ENCODE assay signal across 26 cellular contexts in genomic region chr10:25101466-25101865, GRCh38.
A peak's percentile ranks its signal among the peaks of the same experiment; 100 is the strongest.
DNase-seq lines count a peak whose midpoint lies in the region; ATAC-seq and TF ChIP-seq lines count a peak whose summit lies in the region.
"Had no signal": no experiment of that assay in that cellular context is flagged by ENCODE, and none has a peak within 500 bp of the region (broad histone marks: within the 10 kb centered on the region; RNA-seq: fewer than 3 reads in every experiment).

No MANE protein-coding gene starts in this region.

- intact Hi-C loops in body of pancreas (cut with DNase I): no loop called here

- no peaks in the 10 kb centered on the region for H3K36me3 Mint-ChIP-seq in GM23338 (ENCODE audit: low read depth)
- H3K36me3 Mint-ChIP-seq in neural progenitor cell: no peaks in the 10 kb centered on the region
- H3K36me3 Mint-ChIP-seq: CD4-positive, alpha-beta memory T cell; T-cell had no signal

- H3F3A ChIP-seq in GM23338 (replicated peaks; ENCODE audit: low read depth): no peaks in the 10 kb centered on the region
- H3F3A ChIP-seq in neural progenitor cell (ENCODE audit: low read depth): no peaks in the 10 kb centered on the region

- H3K36me3 ChIP-seq in GM23338 (ENCODE audit: insufficient read depth) (no peaks in the 10 kb centered on the region), body of pancreas (replicated peaks in 1 of 2; ENCODE audit: insufficient read depth in 1 of 2, low read depth in 2 of 2) (no peaks in the 10 kb centered on the region), neural progenitor cell (no peaks in the 10 kb centered on the region)
- H3K36me3 ChIP-seq: SJSA1 had no signal

- H3K27ac Mint-ChIP-seq in GM23338 (no peak overlapping the region), neural progenitor cell (no peak overlapping the region)
- H3K27ac Mint-ChIP-seq: CD4-positive, alpha-beta memory T cell; H9; T-cell had no signal

- H3K27ac ChIP-seq in GM23338 (ENCODE audit: low read depth) (no peak overlapping the region), body of pancreas (no peak overlapping the region), neural progenitor cell (no peak overlapping the region)
- H3K27ac ChIP-seq: SJSA1 had no signal

- TF ChIP-seq CTCF in GM23338 (conservative IDR thresholded peaks at IDR 0.05; ENCODE audit: low read depth in 2 of 2) (no peak), body of pancreas (IDR thresholded peaks at IDR 0.05) (no peak), neural progenitor cell (IDR thresholded peaks at IDR 0.05) (no peak), foreskin fibroblast (IDR thresholded peaks at IDR 0.05; ENCODE audit: low read depth, low read length) (no peak)

- no peaks in the 10 kb centered on the region for H3K9me2 ChIP-seq in GM23338 (ENCODE audit: insufficient read depth)

- H3K9me3 ChIP-seq in body of pancreas (no peaks in the 10 kb centered on the region), neural progenitor cell (ENCODE audit: low read depth) (no peaks in the 10 kb centered on the region)
- H3K9me3 ChIP-seq: SJSA1 had no signal

- no peak for TF ChIP-seq POLR2A in body of pancreas (IDR thresholded peaks at IDR 0.05)

- no peaks in the 10 kb centered on the region for H3K27me3 ChIP-seq in GM23338 (ENCODE audit: insufficient read depth)
- H3K27me3 ChIP-seq in body of pancreas: no peaks in the 10 kb centered on the region
- no peaks in the 10 kb centered on the region for H3K27me3 ChIP-seq in neural progenitor cell

- H2AFZ ChIP-seq in GM23338 (peak overlapping the region; percentile 66; the same call in 1 of the 2 replicates), neural progenitor cell (replicated peaks) (peak overlapping the region; percentile 5)

- H3K27me3 Mint-ChIP-seq in GM23338 (ENCODE audit: insufficient read depth, low read depth, poor library complexity) (peaks cover 2% of the 10 kb centered on the region), neural progenitor cell (ENCODE audit: insufficient read depth, low read depth) (peaks cover 3% of the 10 kb centered on the region)

- H3K4me1 ChIP-seq in GM23338 (ENCODE audit: insufficient read depth): peaks cover 19% of the 10 kb centered on the region
- peaks cover 3% of the 10 kb centered on the region for H3K4me1 ChIP-seq in body of pancreas
- no peaks in the 10 kb centered on the region for H3K4me1 ChIP-seq in neural progenitor cell
- H3K4me1 ChIP-seq: SJSA1 had no signal

- no peaks in the 10 kb centered on the region for H3K9me3 Mint-ChIP-seq in GM23338
- H3K9me3 Mint-ChIP-seq in neural progenitor cell: no peaks in the 10 kb centered on the region
- H3K9me3 Mint-ChIP-seq: H9, T-cell had no signal

- ATAC-seq in GM23338 (no peak), body of pancreas (peak; percentile 53), GM18502 (IDR thresholded peaks at IDR 0.05; ENCODE audit: poor library complexity, unreplicated experiment) (no peak)
- ATAC-seq: GM12878, PC-3, T-cell had no signal

- WGBS in body of pancreas, 2 donors: 8 to 17% methylated on average over 1 of the region's 1 CpG

- H3K4me2 ChIP-seq in GM23338 (no peak overlapping the region), neural progenitor cell (no peak overlapping the region)

- H3K79me2 ChIP-seq in GM23338 (replicated peaks; ENCODE audit: insufficient read depth) (no peaks in the 10 kb centered on the region), neural progenitor cell (ENCODE audit: low read depth) (no peaks in the 10 kb centered on the region)

- H3K4me1 Mint-ChIP-seq in GM23338 (peaks cover 41% of the 10 kb centered on the region), neural progenitor cell (peaks cover 2% of the 10 kb centered on the region)
- H3K4me1 Mint-ChIP-seq: CD4-positive, alpha-beta memory T cell; T-cell had no signal

- DNase-seq in GM23338 (ENCODE audit: low spot score): no peak
- DNase-seq in NAMALWA (ENCODE audit: low spot score): peak; percentile 7
- DNase-seq in body of pancreas: peak in 2 of 4 donors; percentile 14 to 32
- no peak for DNase-seq in neural progenitor cell (ENCODE audit: low spot score)
- no peak for DNase-seq in foreskin fibroblast
- DNase-seq in NOMO-1 (lab: John Stamatoyannopoulos, UW; ENCODE audit: unreplicated experiment in 2 of 2): no peak
- DNase-seq: C1 segment of cervical spinal cord; CD4-positive, alpha-beta memory T cell; COR-L47; DMS79; EL; GDM1; H9; KG1; NCI-H1092 treated with DMSO at 0.1 percent for 48 hours; NCI-H1436 treated with DMSO at 0.1 percent for 48 hours; NCI-H187 treated with DMSO at 0.1 percent for 48 hours; NCI-H2171 treated with DMSO at 0.1 percent for 48 hours; NCI-H345; NCI-H510A treated with DMSO at 0.1 percent for 48 hours; NCI-H774; PC-3; T-cell had no signal

- no peaks in the 10 kb centered on the region for H4K20me1 ChIP-seq in GM23338 (replicated peaks; ENCODE audit: insufficient read depth)
- no peaks in the 10 kb centered on the region for H4K20me1 ChIP-seq in neural progenitor cell (ENCODE audit: low read depth)

- H3K9ac ChIP-seq in neural progenitor cell: no peak overlapping the region

- H3K4me3 Mint-ChIP-seq in GM23338: no peak overlapping the region
- H3K4me3 Mint-ChIP-seq in neural progenitor cell: no peak overlapping the region
- H3K4me3 Mint-ChIP-seq: CD4-positive, alpha-beta memory T cell; H9; T-cell had no signal

- H3K4me3 ChIP-seq in GM23338: no peak overlapping the region
- H3K4me3 ChIP-seq in body of pancreas: no peak overlapping the region
- no peak overlapping the region for H3K4me3 ChIP-seq in neural progenitor cell
- H3K4me3 ChIP-seq in foreskin fibroblast (ENCODE audit: low read depth in 1 of 2, low read length in 2 of 2): no peak overlapping the region
- H3K4me3 ChIP-seq: GM12878, SJSA1 had no signal

TF ChIP-seq in GM23338, 12 proteins besides CTCF, POLR2A, EP300 and RAD21 (continues in another document):
- TF ChIP-seq ZNF331 (CRISPR knock-in tag; IDR thresholded peaks at IDR 0.05; ENCODE audit: low read depth) (no peak), STAT1 (IDR thresholded peaks at IDR 0.05; ENCODE audit: unreplicated experiment) (no peak), REST (IDR thresholded peaks at IDR 0.05; ENCODE audit: unreplicated experiment) (no peak)
